ENCODE assay signal across 8 cellular contexts in the genomic region with DNA sequence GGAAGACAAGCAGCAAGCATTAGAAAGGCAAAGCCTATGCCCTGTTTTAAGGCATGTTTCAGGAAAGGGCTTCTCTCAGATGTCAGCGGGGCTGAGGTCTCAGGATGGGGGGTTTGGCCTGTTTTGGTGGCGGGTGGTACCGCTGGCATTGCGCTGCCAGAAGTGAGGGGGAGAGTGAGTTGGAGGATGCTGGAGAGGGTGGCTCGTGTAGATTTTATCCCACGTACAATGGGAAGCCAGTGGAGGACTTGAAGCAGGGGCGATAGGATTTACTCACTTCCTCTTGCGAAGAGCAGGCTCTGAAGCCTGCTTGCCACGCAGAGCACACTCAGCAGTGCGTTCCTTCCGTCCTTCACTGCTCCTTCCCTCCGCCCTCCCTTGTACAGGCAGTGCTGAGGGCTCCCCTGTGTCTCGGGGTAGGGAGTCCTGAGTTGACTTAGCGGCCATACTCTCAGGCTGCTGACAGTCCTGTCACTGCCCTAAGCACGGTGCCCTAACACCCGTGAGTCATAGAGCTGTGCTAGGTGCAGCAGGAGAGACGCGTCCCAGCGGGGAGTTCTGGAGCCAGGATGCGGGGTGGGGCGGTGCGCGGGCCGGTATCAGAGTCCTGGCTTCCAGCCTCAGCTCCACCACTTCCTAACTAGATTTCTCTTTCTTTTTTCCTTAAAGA.
DNase-seq lines count a peak whose midpoint lies in the region; ATAC-seq and TF ChIP-seq lines count a peak whose summit lies in the region.

No MANE protein-coding gene starts in this region.

- H3K4me1 ChIP-seq in PC-3 (ENCODE audit: insufficient read depth, low read length) = peaks cover 11% of the 10 kb centered on the region

- H3K9me3 ChIP-seq in PC-3 (ENCODE audit: low read length) = no peaks in the 10 kb centered on the region

- no peaks in the 10 kb centered on the region for H4K20me1 ChIP-seq in PC-3 (ENCODE audit: low read length)

- no peaks in the 10 kb centered on the region for H3K9me2 ChIP-seq in PC-3 (replicated peaks; ENCODE audit: low read length)

- H3F3A ChIP-seq in PC-3 (ENCODE audit: low read length, unreplicated experiment) = no peaks in the 10 kb centered on the region

- no peak overlapping the region for H3K4me2 ChIP-seq in PC-3 (ENCODE audit: low read length)

- H3K4me3 ChIP-seq in NB4 (ENCODE audit: low read depth, low read length) (no peak overlapping the region), iPS-11a (ENCODE audit: low read depth, low read length) (peak overlapping the region; percentile 52), PC-3 (ENCODE audit: low read length) (no peak overlapping the region)

- CTCF ChIA-PET in PC-3 (lab: Charles Lee) = no interaction called here

- no peak for TF ChIP-seq POLR2A in NB4 (IDR thresholded peaks at IDR 0.05; ENCODE audit: extremely low read depth, insufficient read length)

- DNase-seq in activated T-cell treated with anti-CD3 and anti-CD28 coated beads for 1 hour (ENCODE audit: low read depth) (peak; percentile 16), activated T-cell treated with anti-CD3 and anti-CD28 coated beads for 4 hours (no peak), NB4 (ENCODE audit: low read depth) (peak; percentile 62), PC-3 (no peak), HuH-7 (ENCODE audit: low spot score) (no peak)
- peak; percentile 63 for DNase-seq in stimulated activated CD4-positive, alpha-beta T cell treated with anti-CD3 and anti-CD28 coated beads, Interleukin-15, amount 100 ng/mL, for 24 hours

- no peak overlapping the region for H3K9ac ChIP-seq in PC-3 (ENCODE audit: low read length)

- no peak overlapping the region for H2AFZ ChIP-seq in PC-3 (ENCODE audit: low read length)

- TF ChIP-seq CTCF in NB4 (IDR thresholded peaks at IDR 0.05; ENCODE audit: low read depth, low read length) (no peak), PC-3 (conservative IDR thresholded peaks at IDR 0.05; ENCODE audit: low read depth, low read length) (no peak)

- no peaks in the 10 kb centered on the region for H3K36me3 ChIP-seq in PC-3 (ENCODE audit: low read depth, low read length)

- POLR2A ChIA-PET in PC-3 (lab: Charles Lee; ENCODE audit: unreplicated experiment) = no interaction called here

- intact Hi-C loops in PC-3 (cut with micrococcal nuclease) = no loop called here

- ATAC-seq in PC-3 = no peak

- H3K27me3 ChIP-seq in PC-3 (ENCODE audit: low read length) = no peaks in the 10 kb centered on the region

- no peaks in the 10 kb centered on the region for H3K79me2 ChIP-seq in PC-3 (ENCODE audit: low read length)

- peak overlapping the region; percentile 11 for H3K27ac ChIP-seq in angular gyrus (ENCODE audit: low read depth, low read length)
- H3K27ac ChIP-seq in PC-3 (ENCODE audit: low read length) = no peak overlapping the region

- BruUV-seq in PC-3 (replicated peaks; lab: Mats Ljungman, UMichigan) = no TSS peak

Comparison
In these comparisons a context has a peak if more than half of its experiments do, and no peak if none do; other contexts are left out.
1. DNase-seq: peak in activated T-cell treated with anti-CD3 and anti-CD28 coated beads for 1 hour (single experiment), NB4 (single experiment) and stimulated activated CD4-positive, alpha-beta T cell treated with anti-CD3 and anti-CD28 coated beads, Interleukin-15, amount 100 ng/mL, for 24 hours (single experiment); none in activated T-cell treated with anti-CD3 and anti-CD28 coated beads for 4 hours (single experiment), PC-3 (single experiment) and HuH-7 (single experiment).